In the genomic region with DNA sequence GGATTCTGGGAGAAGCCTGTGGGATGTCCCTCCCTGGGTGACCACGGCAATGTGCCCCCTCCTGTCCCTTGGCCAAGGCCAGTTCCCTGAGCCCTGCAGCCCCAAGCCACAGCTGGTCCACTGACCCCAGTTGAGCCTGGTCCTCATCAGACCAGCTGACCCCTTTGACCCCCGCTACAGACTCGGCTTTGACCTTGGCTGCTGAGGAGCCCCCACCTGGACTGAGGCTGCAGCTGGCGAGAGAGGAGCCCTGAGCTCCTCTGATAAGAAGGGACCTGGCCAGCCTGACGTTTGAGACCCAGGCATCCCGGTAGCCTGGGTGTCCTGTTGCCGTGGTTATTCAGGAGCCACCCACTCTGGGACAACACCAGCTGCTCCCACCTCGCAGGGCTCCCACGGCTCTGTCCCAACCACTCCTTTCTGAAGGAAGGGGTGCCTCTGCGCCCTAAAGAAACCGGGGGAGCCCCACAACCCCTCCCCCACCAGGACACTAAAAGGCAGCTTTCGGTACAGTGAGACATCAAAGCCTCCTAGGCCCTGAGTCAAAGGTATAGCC, we compare ENCODE assay signal across 26 cellular contexts. TPM values are rescaled to one million over a fixed set of nuclear protein-coding genes. Genes with fewer than 3 reads are reported as not detected.
DNase-seq lines count a peak whose midpoint lies in the region; TF ChIP-seq lines count a peak whose summit lies in the region.
"Had no signal": no experiment of that assay in that cellular context is flagged by ENCODE, and none has a peak within 500 bp of the region (broad histone marks: within the 10 kb centered on the region; RNA-seq: fewer than 3 reads in every experiment).

No MANE protein-coding gene starts in this region.

- H3K9me3 Mint-ChIP-seq in endodermal cell: peaks cover 4% of the 10 kb centered on the region
- H3K9me3 Mint-ChIP-seq: activated CD4-positive, alpha-beta T cell treated with anti-CD3 and anti-CD28 coated beads, Interleukin-2, amount 10 ng/mL, durations not matched to agents 7 days and 5 days; mesothelial cell of epicardium had no signal

- H3K27ac Mint-ChIP-seq in endodermal cell: no peak overlapping the region
- H3K27ac Mint-ChIP-seq: activated CD4-positive, alpha-beta T cell treated with anti-CD3 and anti-CD28 coated beads, Interleukin-2, amount 10 ng/mL, durations not matched to agents 7 days and 5 days; mesothelial cell of epicardium had no signal

- DNase-seq in GM03348 (ENCODE audit: low spot score): peak; percentile 8
- peak; percentile 35 for DNase-seq in endodermal cell
- peak; percentile 77 for DNase-seq in posterior vena cava (ENCODE audit: low spot score)
- no peak for DNase-seq in GM10266 (ENCODE audit: extremely low spot score)
- DNase-seq in KG1 (lab: John Stamatoyannopoulos, UW): no peak
- no peak for DNase-seq in putamen (ENCODE audit: low spot score)
- DNase-seq: activated CD4-positive, alpha-beta T cell treated with anti-CD3 and anti-CD28 coated beads, Interleukin-2, amount 10 ng/mL, durations not matched to agents 7 days and 5 days; activated effector memory CD4-positive, alpha-beta T cell treated with anti-CD3 and anti-CD28 coated beads, Interleukin-2, amount 50 U/mL, for 16 hours; COR-L47; heart left ventricle; NCI-H1436; NCI-H510A treated with DMSO at 0.1 percent for 48 hours; PC-9; stimulated activated CD4-positive, alpha-beta T cell treated with anti-CD3 and anti-CD28 coated beads, Interleukin-1b, Interleukin-23, amount 100 ng/mL, for 48 hours had no signal

- peak overlapping the region; percentile 86 for H3K4me2 ChIP-seq in BLaER1
- H3K4me2 ChIP-seq: PC-9 had no signal

- peaks cover 76% of the 10 kb centered on the region for H3K27me3 Mint-ChIP-seq in endodermal cell (ENCODE audit: insufficient read depth)

- peaks cover 17% of the 10 kb centered on the region for H3K9me3 ChIP-seq in BLaER1
- no peaks in the 10 kb centered on the region for H3K9me3 ChIP-seq in endodermal cell (ENCODE audit: control insufficient read depth, low read length)
- H3K9me3 ChIP-seq: HAP-1, heart left ventricle, psoas muscle had no signal

- H3K36me3 ChIP-seq in BLaER1 (no peaks in the 10 kb centered on the region), endodermal cell (ENCODE audit: control insufficient read depth, insufficient read depth, low read length) (no peaks in the 10 kb centered on the region)
- H3K36me3 ChIP-seq: HAP-1, heart left ventricle, SJSA1 had no signal

- intact Hi-C loops in posterior vena cava (cut with DNase I): no loop called here

- no peak overlapping the region for H3K9ac ChIP-seq in BLaER1
- H3K9ac ChIP-seq in endodermal cell (ENCODE audit: extremely low read depth, low read length, poor library complexity, severe bottlenecking): no peak overlapping the region

- peaks cover 86% of the 10 kb centered on the region for H4K20me1 ChIP-seq in BLaER1

- no peaks in the 10 kb centered on the region for H3K36me3 Mint-ChIP-seq in endodermal cell (ENCODE audit: low read depth)
- H3K36me3 Mint-ChIP-seq: mesothelial cell of epicardium had no signal

- peaks cover 84% of the 10 kb centered on the region for H3K27me3 ChIP-seq in BLaER1
- H3K27me3 ChIP-seq in endodermal cell (ENCODE audit: control insufficient read depth, insufficient read depth, low read length, poor library complexity, severe bottlenecking): peaks cover 81% of the 10 kb centered on the region

- H3K4me3 ChIP-seq in BLaER1 (peak overlapping the region; percentile 30; the same call in 1 of the 2 replicates), endodermal cell (ENCODE audit: low read length) (no peak overlapping the region)
- H3K4me3 ChIP-seq: dorsolateral prefrontal cortex, HAP-1, heart left ventricle, PC-9, psoas muscle, SJSA1 had no signal

- 86 to 88% methylated on average over 9 to 12 of the region's 12 CpGs for WGBS in endodermal cell (ENCODE audit: insufficient coverage in 1 of 2, insufficient read length in 1 of 2), 2 experiments

- H3K27ac ChIP-seq in BLaER1: no peak overlapping the region
- H3K27ac ChIP-seq in endodermal cell (ENCODE audit: low read depth, low read length): no peak overlapping the region
- H3K27ac ChIP-seq: dorsolateral prefrontal cortex, epithelial cell of prostate, PC-9, psoas muscle, SJSA1, skin epidermis had no signal

- H3K4me1 Mint-ChIP-seq in endodermal cell: no peaks in the 10 kb centered on the region

- H3K4me3 Mint-ChIP-seq in endodermal cell: no peak overlapping the region

- H3K4me1 ChIP-seq in BLaER1 (peaks cover 67% of the 10 kb centered on the region), endodermal cell (ENCODE audit: control insufficient read depth, insufficient read depth, low read length) (no peaks in the 10 kb centered on the region)
- H3K4me1 ChIP-seq: HAP-1 had no signal

- TF ChIP-seq CTCF in endodermal cell (conservative IDR thresholded peaks at IDR 0.05) (no peak), GM10266 (IDR thresholded peaks at IDR 0.05; ENCODE audit: control insufficient read depth, insufficient read depth, low read depth, missing control alignments) (no peak)

RNA-seq across cellular contexts. Expression of a gene that starts 3.0 kb away (rescaled TPM):
- total RNA-seq in endodermal cell: not detected
- polyA plus RNA-seq in endodermal cell (2013, experiment 1 of 2): 1.2 TPM
- polyA plus RNA-seq in endodermal cell (2013, experiment 2 of 2): 1.1 TPM
- under 1 TPM; 0.43 to 0.69 TPM for total RNA-seq in posterior vena cava
- total RNA-seq: MCF 10A; PC-9; psoas muscle; SJSA1; T-helper 1 cell treated with Interleukin-12 subunit alpha and Interleukin-12 subunit beta and Interleukin-4 antibody, amounts not matched to agents 30 ng/mL and 1 ng/mL, for 36 hours had no signal
- polyA plus RNA-seq: neural cell had no signal

RNA-seq across cellular contexts. Expression of a gene that starts 34.3 kb away (rescaled TPM):
- total RNA-seq in endodermal cell (under 1 TPM in 1 of 2 donors, not detected in 1; 0.20 TPM), posterior vena cava (1 to 10 TPM; 1.3 to 1.8 TPM)
- polyA plus RNA-seq in endodermal cell (2013, experiment 1 of 2): not detected
- polyA plus RNA-seq in endodermal cell (2013, experiment 2 of 2): not detected
- total RNA-seq: bronchial epithelial cell, MCF 10A, PC-9 had no signal
- polyA plus RNA-seq: neural cell had no signal

RNA-seq across cellular contexts. Expression of a gene that starts 34.4 kb away (rescaled TPM):
- total RNA-seq in endodermal cell (not detected), posterior vena cava (1 to 10 TPM in 1 of 2 donors, under 1 TPM in 1; 0.76 to 3.6 TPM)
- polyA plus RNA-seq in endodermal cell (2013, experiment 1 of 2): not detected
- 0.70 TPM for polyA plus RNA-seq in endodermal cell (2013, experiment 2 of 2)
- total RNA-seq: bronchial epithelial cell, MCF 10A, PC-9 had no signal
- polyA plus RNA-seq: neural cell had no signal

Comparison
In these comparisons a context has a peak if more than half of its experiments do, and no peak if none do; other contexts are left out.
1. DNase-seq: peak in GM03348 (single experiment), endodermal cell (single experiment) and posterior vena cava (single experiment); none in GM10266 (single experiment), KG1 (single experiment) and putamen (single experiment).